In genomic region chr1:22995774-22996173, GRCh38 we compare ENCODE assay signal across 34 cellular contexts. TPM values are rescaled to one million over a fixed set of nuclear protein-coding genes. Genes with fewer than 3 reads are reported as not detected.
DNase-seq lines count a peak whose midpoint lies in the region; FAIRE-seq and TF ChIP-seq lines count a peak whose summit lies in the region.
"Had no signal": no experiment of that assay in that cellular context is flagged by ENCODE, and none has a peak within 500 bp of the region (broad histone marks: within the 10 kb centered on the region; RNA-seq: fewer than 3 reads in every experiment).

No MANE protein-coding gene starts in this region.

- H3K27ac ChIP-seq in HEK293 (ENCODE audit: extremely low read depth, low read depth, low read length) (no peak overlapping the region), PC-9 (peak overlapping the region; percentile 93; the same call in 1 of the 2 replicates)
- H3K27ac ChIP-seq: 22Rv1; A549; BLaER1; BLaER1 treated with 17β-estradiol and CSF1 and Interleukin-3, amounts not matched to agents 10 nM and 100 nM; C4-2B had no signal

- FAIRE-seq in RCC 7860 (lab: Jason Lieb, UNC), result no peak
- FAIRE-seq: A549, D721Med had no signal

- H3K36me3 ChIP-seq in HEK293 (ENCODE audit: control insufficient read depth in 2 of 2, insufficient read depth in 1 of 2, low read length in 2 of 2), result no peaks in the 10 kb centered on the region
- H3K36me3 ChIP-seq in PC-9 (ENCODE audit: low read depth), result peaks cover 36% of the 10 kb centered on the region
- H3K36me3 ChIP-seq: BE2C; BLaER1; BLaER1 treated with 17β-estradiol and CSF1 and Interleukin-3, amounts not matched to agents 10 nM and 100 nM had no signal

- H4K20me1 ChIP-seq in PC-9 (ENCODE audit: insufficient read depth), result no peaks in the 10 kb centered on the region
- H4K20me1 ChIP-seq: BLaER1; BLaER1 treated with 17β-estradiol and CSF1 and Interleukin-3, amounts not matched to agents 10 nM and 100 nM had no signal

- no peaks in the 10 kb centered on the region for H3K9me2 ChIP-seq in PC-9 (ENCODE audit: insufficient read depth)

- no peaks in the 10 kb centered on the region for H3K4me1 ChIP-seq in HEK293 (ENCODE audit: control insufficient read depth, insufficient read depth, low read length)
- peaks cover 37% of the 10 kb centered on the region for H3K4me1 ChIP-seq in PC-9 (replicated peaks; ENCODE audit: insufficient read depth)
- H3K4me1 ChIP-seq: A549; BE2C; BLaER1; BLaER1 treated with 17β-estradiol and CSF1 and Interleukin-3, amounts not matched to agents 10 nM and 100 nM; Caco-2 had no signal

- BruUV-seq in PC-9 (replicated peaks; lab: Mats Ljungman, UMichigan), result no TSS peak

- DNase-seq in PC-9, result no peak
- no peak for DNase-seq in NCI-H1105 (lab: John Stamatoyannopoulos, UW)
- no peak for DNase-seq in RCC 7860 (ENCODE audit: low spot score)
- DNase-seq: 8988T; ACHN; AML-193; BE2C; C1 segment of cervical spinal cord; Caco-2; Calu3; CD4-positive, alpha-beta memory T cell; CD4-positive, alpha-beta T cell; CD4-positive, CD25-positive, alpha-beta regulatory T cell; CD8-positive, alpha-beta memory T cell; CD8-positive, alpha-beta T cell; COR-L47; DMS 273 treated with DMSO at 0.1 percent for 48 hours; DMS153; DMS53; DMS79; DMS79 treated with DMSO at 0.1 percent for 48 hours; DND-41; EL had no signal

- POLR2A ChIA-PET in HEK293 (lab: Yijun Ruan, JAX) (no interaction called here), PC-9 (lab: Charles Lee; ENCODE audit: unreplicated experiment) (no interaction called here)

- H3K79me2 ChIP-seq in PC-9 (ENCODE audit: low read depth), result peaks cover 38% of the 10 kb centered on the region

- H3F3A ChIP-seq in PC-9 (ENCODE audit: insufficient read depth, low read depth), result peaks cover 24% of the 10 kb centered on the region

- no peak overlapping the region for H3K4me3 ChIP-seq in HEK293 (ENCODE audit: low read depth, low read length)
- no peak overlapping the region for H3K4me3 ChIP-seq in PC-9
- H3K4me3 ChIP-seq: A549; BLaER1; BLaER1 treated with 17β-estradiol and CSF1 and Interleukin-3, amounts not matched to agents 10 nM and 100 nM had no signal

- TF ChIP-seq CTCF in HEK293 (tag by site-specific recombination; IDR thresholded peaks at IDR 0.05), result no peak
- no peak for TF ChIP-seq CTCF in PC-9 (conservative IDR thresholded peaks at IDR 0.05)

- H2AFZ ChIP-seq in PC-9, result no peak overlapping the region

- no peak overlapping the region for H3K4me2 ChIP-seq in PC-9
- H3K4me2 ChIP-seq: A549; BLaER1; BLaER1 treated with 17β-estradiol and CSF1 and Interleukin-3, amounts not matched to agents 10 nM and 100 nM had no signal

- CTCF ChIA-PET in HEK293 (lab: Yijun Ruan, JAX), result interaction anchor here (0.6 kb wide), 3 partner anchors 31 to 888 kb away, joined by 3 to 5 read pairs (median 3); no protein-coding TSS in a partner anchor
- CTCF ChIA-PET in PC-9 (lab: Charles Lee), result no interaction called here

- no peaks in the 10 kb centered on the region for H3K27me3 ChIP-seq in PC-9 (ENCODE audit: insufficient read depth, low read depth)
- H3K27me3 ChIP-seq: BE2C; BLaER1; BLaER1 treated with 17β-estradiol and CSF1 and Interleukin-3, amounts not matched to agents 10 nM and 100 nM had no signal

- no peaks in the 10 kb centered on the region for H3K9me3 ChIP-seq in HEK293 (ENCODE audit: control insufficient read depth, insufficient read depth, low read depth, low read length)
- H3K9me3 ChIP-seq in PC-9 (ENCODE audit: insufficient read depth, low read depth), result peaks cover 12% of the 10 kb centered on the region; the same call in 1 of the 2 replicates
- H3K9me3 ChIP-seq: BE2C had no signal

- intact Hi-C loops in PC-9 (cut with micrococcal nuclease; ENCODE audit: unreplicated experiment), result no loop called here

TF ChIP-seq in HEK293, 187 proteins besides CTCF, POLR2A, EP300 and RAD21:
- no peak for TF ChIP-seq ZNF837 (tag by site-specific recombination; IDR thresholded peaks at IDR 0.05)
- no peak for TF ChIP-seq TSHZ1 (tag by site-specific recombination; IDR thresholded peaks at IDR 0.05; ENCODE audit: borderline replicate concordance)
- TF ChIP-seq SETDB1 (IDR thresholded peaks at IDR 0.05; ENCODE audit: insufficient read length, low read length), result peak; percentile 91
- no peak for TF ChIP-seq SALL2 (tag by site-specific recombination; IDR thresholded peaks at IDR 0.05; ENCODE audit: borderline replicate concordance)
- TF ChIP-seq HOXD13 (CRISPR knock-in tag; IDR thresholded peaks at IDR 0.05; ENCODE audit: borderline replicate concordance), result no peak
- TF ChIP-seq ZBTB49 (tag by site-specific recombination; IDR thresholded peaks at IDR 0.05; ENCODE audit: low read depth), result no peak
- TF ChIP-seq ELK4 (IDR thresholded peaks at IDR 0.05; ENCODE audit: borderline replicate concordance, low read depth, low read length), result no peak

RNA-seq across cellular contexts. Expression of gene TEX46, which starts 19.9 kb away (rescaled TPM):
- total RNA-seq in PC-9 (2021), result not detected in 2 replicates
- total RNA-seq: A172; A673; Calu3; CD4-positive, alpha-beta T cell; CD4-positive, CD25-positive, alpha-beta regulatory T cell; CD8-positive, alpha-beta memory T cell; CD8-positive, alpha-beta T cell; Daoy had no signal

RNA-seq across cellular contexts. Expression of gene LACTBL1, which starts 23.1 kb away (rescaled TPM):
- total RNA-seq in PC-9 (2021), result 0.28 and 0.60 TPM in 2 replicates
- total RNA-seq: A172; B cell; Caco-2; Calu3; CD4-positive, alpha-beta memory T cell; CD4-positive, alpha-beta T cell; CD4-positive, CD25-positive, alpha-beta regulatory T cell; CD8-positive, alpha-beta memory T cell; CD8-positive, alpha-beta T cell; Daoy had no signal

RNA-seq across cellular contexts. Expression of gene KDM1A, which starts 23.5 kb away (rescaled TPM):
- total RNA-seq in PC-9 (2021), result 185 and 213 TPM in 2 replicates
